Comparison of ENCODE assay signal across 31 cellular contexts in the genomic region with DNA sequence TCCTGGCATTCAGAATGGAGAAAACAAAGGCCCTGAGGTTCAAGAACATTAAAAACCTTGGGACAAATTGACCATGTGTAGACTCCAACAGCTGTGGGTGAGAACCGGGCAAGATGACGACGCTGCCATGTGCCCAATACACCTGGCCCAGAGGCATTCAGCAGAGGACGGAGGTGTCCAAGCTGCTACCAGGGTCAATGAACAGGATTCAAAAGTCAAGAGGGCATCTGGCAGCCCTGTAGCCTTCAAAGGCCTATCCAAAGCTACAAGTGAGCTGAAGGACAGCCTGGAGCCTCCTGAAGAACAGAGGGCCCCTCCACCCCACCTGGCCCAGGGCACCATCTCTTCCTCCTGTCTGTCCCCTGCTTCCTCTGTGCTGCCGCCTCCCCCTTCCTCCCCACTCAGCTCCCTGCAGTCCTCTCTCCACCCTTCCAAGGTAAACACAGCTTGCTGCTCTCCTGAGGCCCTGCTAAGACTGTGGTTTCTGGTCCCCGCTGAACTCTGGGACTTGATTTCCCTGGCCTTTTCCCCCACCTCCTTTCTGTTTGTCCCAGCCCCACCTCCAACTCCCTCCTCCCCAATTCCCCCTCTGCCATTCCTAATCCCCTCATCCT. TPM values are rescaled to one million over a fixed set of nuclear protein-coding genes. Genes with fewer than 3 reads are reported as not detected.
A peak's percentile ranks its signal among the peaks of the same experiment; 100 is the strongest.
DNase-seq lines count a peak whose midpoint lies in the region; ATAC-seq, FAIRE-seq and TF ChIP-seq lines count a peak whose summit lies in the region.
"Had no signal": no experiment of that assay in that cellular context is flagged by ENCODE, and none has a peak within 500 bp of the region (broad histone marks: within the 10 kb centered on the region; RNA-seq: fewer than 3 reads in every experiment).

No MANE protein-coding gene starts in this region.

- intact Hi-C loops in left colon (cut with DNase I, micrococcal nuclease) (no loop called here), vagina (cut with DNase I) (no loop called here)

- no peak for TF ChIP-seq CTCF in vagina (IDR thresholded peaks at IDR 0.05)

- DNase-seq in NCI-H146 (lab: John Stamatoyannopoulos, UW) = peak; percentile 26
- no peak for DNase-seq in NCI-H146 treated with DMSO at 0.1 percent for 48 hours (lab: John Stamatoyannopoulos, UW; ENCODE audit: unreplicated experiment)
- peak; percentile 60 for DNase-seq in NCI-H510A (lab: John Stamatoyannopoulos, UW)
- DNase-seq in left colon = no peak
- DNase-seq in GF-D8 (lab: John Stamatoyannopoulos, UW) = no peak
- DNase-seq in frontal cortex (ENCODE audit: low spot score in 2 of 2) = no peak
- no peak for DNase-seq in vagina (ENCODE audit: extremely low spot score in 2 of 2)
- DNase-seq: activated CD8-positive, alpha-beta T cell treated with anti-CD3 and anti-CD28 coated beads, Interleukin-2, amount 10 ng/mL, durations not matched to agents 7 days and 5 days; activated gamma-delta T cell treated with Interleukin-2 at 50 U/mL for 16 hours; activated naive CD8-positive, alpha-beta T cell treated with anti-CD3 and anti-CD28 coated beads, Interleukin-2, amount 50 U/mL, for 24 hours; activated T-cell treated with anti-CD3 and anti-CD28 coated beads for 4 hours; COR-L47; effector memory CD8-positive, alpha-beta T cell; foreskin melanocyte; H7; hippocampal formation; immature natural killer cell; Karpas-422; MV-4-11; NCI-H524 treated with DMSO at 0.1 percent for 48 hours; stimulated activated CD8-positive, alpha-beta memory T cell treated with anti-CD3 and anti-CD28 coated beads, Interleukin-4, amount 100 ng/mL, for 48 hours; T-helper 1 cell had no signal

- H3K36me3 ChIP-seq in vagina = no peaks in the 10 kb centered on the region
- H3K36me3 ChIP-seq: tibial nerve had no signal

- no peaks in the 10 kb centered on the region for H3K4me1 Mint-ChIP-seq in stimulated activated memory B cell treated with anti-CD40 and anti-IgM and Interleukin-4, amounts not matched to agents 10 μg/mL and 1 μg/mL and 100 μg/mL, for 72 hours
- H3K4me1 Mint-ChIP-seq: activated naive CD8-positive, alpha-beta T cell treated with anti-CD3 and anti-CD28 coated beads, Interleukin-2, amount 50 U/mL, for 24 hours; brain; immature natural killer cell; nephron had no signal

- no peak overlapping the region for H3K27ac Mint-ChIP-seq in stimulated activated memory B cell treated with anti-CD40 and anti-IgM and Interleukin-4, amounts not matched to agents 10 μg/mL and 1 μg/mL and 100 μg/mL, for 72 hours
- H3K27ac Mint-ChIP-seq: activated CD8-positive, alpha-beta T cell treated with anti-CD3 and anti-CD28 coated beads, Interleukin-2, amount 10 ng/mL, durations not matched to agents 7 days and 5 days; activated naive CD8-positive, alpha-beta T cell treated with anti-CD3 and anti-CD28 coated beads, Interleukin-2, amount 50 U/mL, for 24 hours; brain; effector memory CD8-positive, alpha-beta T cell; immature natural killer cell; nephron had no signal

- no peak for TF ChIP-seq POLR2A in vagina (IDR thresholded peaks at IDR 0.05)

- H3K27me3 Mint-ChIP-seq in stimulated activated memory B cell treated with anti-CD40 and anti-IgM and Interleukin-4, amounts not matched to agents 10 μg/mL and 1 μg/mL and 100 μg/mL, for 72 hours = peaks cover 8% of the 10 kb centered on the region
- H3K27me3 Mint-ChIP-seq: activated naive CD8-positive, alpha-beta T cell treated with anti-CD3 and anti-CD28 coated beads, Interleukin-2, amount 50 U/mL, for 24 hours; effector memory CD8-positive, alpha-beta T cell had no signal

- H3K4me1 ChIP-seq in vagina = no peaks in the 10 kb centered on the region
- H3K4me1 ChIP-seq: tibial nerve had no signal

- no peak for FAIRE-seq in frontal cortex (lab: Jason Lieb, UNC)
- FAIRE-seq: A204.1, GM12891, HTR-8/SVneo, TTC549 had no signal

- no peaks in the 10 kb centered on the region for H3K9me3 Mint-ChIP-seq in stimulated activated memory B cell treated with anti-CD40 and anti-IgM and Interleukin-4, amounts not matched to agents 10 μg/mL and 1 μg/mL and 100 μg/mL, for 72 hours
- H3K9me3 Mint-ChIP-seq: activated naive CD8-positive, alpha-beta T cell treated with anti-CD3 and anti-CD28 coated beads, Interleukin-2, amount 50 U/mL, for 24 hours; effector memory CD8-positive, alpha-beta T cell; immature natural killer cell; nephron had no signal

- H3K27ac ChIP-seq in vagina = no peak overlapping the region
- H3K27ac ChIP-seq: tibial nerve had no signal

- ATAC-seq in left colon = peak; percentile 76
- ATAC-seq in stimulated activated memory B cell treated with anti-CD40 and anti-IgM and Interleukin-4, amounts not matched to agents 10 μg/mL and 1 μg/mL and 100 μg/mL, for 72 hours = peak; percentile 31
- ATAC-seq: activated CD8-positive, alpha-beta T cell treated with anti-CD3 and anti-CD28 coated beads, Interleukin-2, amount 10 ng/mL, durations not matched to agents 7 days and 5 days; activated naive CD8-positive, alpha-beta T cell treated with anti-CD3 and anti-CD28 coated beads, Interleukin-2, amount 50 U/mL, for 24 hours; effector memory CD8-positive, alpha-beta T cell; esophagus mucosa had no signal

- H3K36me3 Mint-ChIP-seq in stimulated activated memory B cell treated with anti-CD40 and anti-IgM and Interleukin-4, amounts not matched to agents 10 μg/mL and 1 μg/mL and 100 μg/mL, for 72 hours = no peaks in the 10 kb centered on the region
- H3K36me3 Mint-ChIP-seq: brain, immature natural killer cell had no signal

- H3K27me3 ChIP-seq in vagina = no peaks in the 10 kb centered on the region
- H3K27me3 ChIP-seq: tibial nerve had no signal

- no peak overlapping the region for H3K4me3 ChIP-seq in vagina
- H3K4me3 ChIP-seq: tibial nerve had no signal

- H3K4me3 Mint-ChIP-seq in stimulated activated memory B cell treated with anti-CD40 and anti-IgM and Interleukin-4, amounts not matched to agents 10 μg/mL and 1 μg/mL and 100 μg/mL, for 72 hours = no peak overlapping the region
- H3K4me3 Mint-ChIP-seq: activated CD8-positive, alpha-beta T cell treated with anti-CD3 and anti-CD28 coated beads, Interleukin-2, amount 10 ng/mL, durations not matched to agents 7 days and 5 days; activated naive CD8-positive, alpha-beta T cell treated with anti-CD3 and anti-CD28 coated beads, Interleukin-2, amount 50 U/mL, for 24 hours; brain; effector memory CD8-positive, alpha-beta T cell; immature natural killer cell; nephron had no signal

- no peaks in the 10 kb centered on the region for H3K9me3 ChIP-seq in vagina
- H3K9me3 ChIP-seq: tibial nerve had no signal

RNA-seq across cellular contexts. Expression of a gene that starts 57.5 kb away (rescaled TPM):
- total RNA-seq in left colon (10 to 100 TPM; 42.3 to 44.2 TPM), frontal cortex (21.6 TPM), vagina (16.9 TPM)

Comparison
In these comparisons a context has a peak if more than half of its experiments do, and no peak if none do; other contexts are left out.
1. DNase-seq: peak in NCI-H146 (single experiment) and NCI-H510A (single experiment); none in NCI-H146 treated with DMSO at 0.1 percent for 48 hours (single experiment), left colon (0 of 2), GF-D8 (single experiment), frontal cortex (0 of 2) and vagina (0 of 2).